In the genomic region with DNA sequence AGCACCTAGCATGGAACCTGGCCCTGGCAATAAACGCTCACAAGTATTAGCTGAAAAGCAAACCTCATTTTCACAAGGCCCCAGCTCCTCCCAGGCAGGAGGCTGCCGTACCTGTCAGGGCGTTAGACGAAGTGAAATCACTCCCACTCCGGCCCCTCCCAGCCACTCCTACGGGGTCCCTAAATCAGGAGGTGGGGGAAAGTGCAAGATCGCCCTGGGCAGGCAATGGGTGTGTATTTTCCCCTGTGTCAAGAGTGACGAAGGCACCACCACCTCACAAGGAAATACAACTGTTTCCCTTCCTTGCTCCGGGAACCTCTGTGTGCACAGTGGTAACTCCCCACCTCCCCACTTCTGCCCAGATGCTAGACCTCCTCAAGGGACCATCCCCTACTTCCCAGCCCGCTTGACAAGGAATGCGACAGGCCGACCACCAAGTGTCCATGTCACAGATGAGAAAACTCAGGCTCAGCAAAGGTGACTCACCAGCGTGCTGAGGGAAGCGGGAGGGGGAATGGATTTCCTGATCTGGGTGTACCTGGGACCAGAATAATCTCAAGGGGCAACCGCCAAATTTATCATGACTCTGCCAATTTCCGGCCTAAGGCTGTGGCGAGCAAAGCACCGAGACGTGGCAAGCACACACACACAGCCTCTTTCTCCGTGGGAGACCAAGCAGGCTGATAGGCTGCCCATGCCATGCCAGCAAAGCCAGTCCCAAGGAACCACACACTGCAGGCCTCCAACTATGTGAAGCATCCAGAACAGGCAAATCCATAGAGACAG, we compare ENCODE assay signal across 9 cellular contexts. TPM values are rescaled to one million over a fixed set of nuclear protein-coding genes. Genes with fewer than 3 reads are reported as not detected.
DNase-seq lines count a peak whose midpoint lies in the region; ATAC-seq, FAIRE-seq and TF ChIP-seq lines count a peak whose summit lies in the region.
"Had no signal": no experiment of that assay in that cellular context is flagged by ENCODE, and none has a peak within 500 bp of the region (broad histone marks: within the 10 kb centered on the region; RNA-seq: fewer than 3 reads in every experiment).

No MANE protein-coding gene starts in this region.

- peak overlapping the region; percentile 95 for H3K27ac Mint-ChIP-seq in T-helper 17 cell
- H3K27ac Mint-ChIP-seq: nephron had no signal

- peaks cover 57% of the 10 kb centered on the region for H3K4me1 Mint-ChIP-seq in T-helper 17 cell

- FAIRE-seq in bronchial epithelial cell (lab: Jason Lieb, UNC) = no peak

- intact Hi-C loops in lower lobe of right lung (cut with DNase I) = no loop called here

- H3K36me3 Mint-ChIP-seq in T-helper 17 cell (ENCODE audit: low read depth) = no peaks in the 10 kb centered on the region

- H3K9me3 ChIP-seq in T-helper 17 cell (ENCODE audit: control insufficient read depth, low read length, poor library complexity, severe bottlenecking) (no peaks in the 10 kb centered on the region), lower lobe of right lung (no peaks in the 10 kb centered on the region)

- TF ChIP-seq CTCF in GM12865 (IDR thresholded peaks at IDR 0.05; ENCODE audit: insufficient read depth, low read depth, low read length, missing control alignments) = no peak
- no peak for TF ChIP-seq CTCF in bronchial epithelial cell (IDR thresholded peaks at IDR 0.05; ENCODE audit: insufficient read depth, low read length, severe bottlenecking)
- TF ChIP-seq CTCF in retinal pigment epithelial cell (conservative IDR thresholded peaks at IDR 0.05; ENCODE audit: low read depth, low read length) = no peak
- TF ChIP-seq CTCF in lower lobe of right lung (IDR thresholded peaks at IDR 0.05) = no peak

- peak overlapping the region; percentile 88 for H3K4me3 Mint-ChIP-seq in T-helper 17 cell

- peak overlapping the region; percentile 4; the same call in 1 of the 2 replicates for H3K4me3 ChIP-seq in GM12865 (ENCODE audit: low read depth, low read length)
- no peak overlapping the region for H3K4me3 ChIP-seq in bronchial epithelial cell (ENCODE audit: low read depth, low read length)
- H3K4me3 ChIP-seq in retinal pigment epithelial cell (ENCODE audit: low read length) = no peak overlapping the region
- H3K4me3 ChIP-seq in lower lobe of right lung = no peak overlapping the region

- H3K27me3 Mint-ChIP-seq in T-helper 17 cell = no peaks in the 10 kb centered on the region

- H3K27me3 ChIP-seq in bronchial epithelial cell (ENCODE audit: control insufficient read depth, insufficient read depth, low read length) (no peaks in the 10 kb centered on the region), lower lobe of right lung (ENCODE audit: low read depth) (no peaks in the 10 kb centered on the region)

- ATAC-seq in T-helper 17 cell = peak; percentile 20
- ATAC-seq in lower lobe of right lung = no peak

- no peak overlapping the region for H3K27ac ChIP-seq in lower lobe of right lung

- H3K4me1 ChIP-seq in lower lobe of right lung = peaks cover 87% of the 10 kb centered on the region

- DNase-seq in GM12865 (ENCODE audit: low read depth) (peak; percentile 61), T-helper 17 cell (peak in 1 of 3 donors; percentile 41), bronchial epithelial cell (ENCODE audit: low read depth) (peak; percentile 41), retinal pigment epithelial cell (ENCODE audit: low read depth) (peak; percentile 34), lower lobe of right lung (no peak), RKO (ENCODE audit: low spot score) (no peak), GF-D8 (lab: John Stamatoyannopoulos, UW) (no peak), cerebellar nuclear complex (lab: John Stamatoyannopoulos, UW) (no peak)

- H3K36me3 ChIP-seq in bronchial epithelial cell (ENCODE audit: control insufficient read depth, insufficient read depth, low read length) (peaks cover 13% of the 10 kb centered on the region), lower lobe of right lung (peaks cover 6% of the 10 kb centered on the region)

RNA-seq across cellular contexts. Expression of gene PPP6R1, which starts 7.3 kb away (rescaled TPM):
- total RNA-seq in T-helper 17 cell (100 to 1,000 TPM; 183 to 186 TPM), bronchial epithelial cell (15.5 and 27.1 TPM in 2 replicates), lower lobe of right lung (69.1 TPM)

RNA-seq across cellular contexts. Expression of gene TMEM86B, which starts 22.9 kb away (rescaled TPM):
- total RNA-seq in T-helper 17 cell (10 to 100 TPM; 12.4 to 12.8 TPM), bronchial epithelial cell (0.53 and 1.4 TPM in 2 replicates), lower lobe of right lung (4.8 TPM)

RNA-seq across cellular contexts. Expression of gene HSPBP1, which starts 28.4 kb away (rescaled TPM):
- 10 to 100 TPM; 19.1 to 23.1 TPM for total RNA-seq in T-helper 17 cell
- total RNA-seq in bronchial epithelial cell = 37.1 and 41.6 TPM in 2 replicates
- total RNA-seq in lower lobe of right lung = 23.9 TPM

RNA-seq across cellular contexts. Expression of gene BRSK1, which starts 32.3 kb away (rescaled TPM):
- 1 to 10 TPM; 3.0 to 7.4 TPM for total RNA-seq in T-helper 17 cell
- 0.51 and 0.53 TPM in 2 replicates for total RNA-seq in bronchial epithelial cell
- 1.0 TPM for total RNA-seq in lower lobe of right lung

RNA-seq across cellular contexts. Expression of gene PTPRH, which starts 42.2 kb away (rescaled TPM):
- total RNA-seq in T-helper 17 cell (not detected), bronchial epithelial cell (3.9 and 7.4 TPM in 2 replicates), lower lobe of right lung (0.30 TPM)

Comparison
In these comparisons a context has a peak if more than half of its experiments do, and no peak if none do; other contexts are left out.
1. DNase-seq: peak in GM12865 (single experiment), bronchial epithelial cell (single experiment) and retinal pigment epithelial cell (single experiment); none in lower lobe of right lung (single experiment), RKO (single experiment), GF-D8 (single experiment) and cerebellar nuclear complex (0 of 2).